In the genomic region with DNA sequence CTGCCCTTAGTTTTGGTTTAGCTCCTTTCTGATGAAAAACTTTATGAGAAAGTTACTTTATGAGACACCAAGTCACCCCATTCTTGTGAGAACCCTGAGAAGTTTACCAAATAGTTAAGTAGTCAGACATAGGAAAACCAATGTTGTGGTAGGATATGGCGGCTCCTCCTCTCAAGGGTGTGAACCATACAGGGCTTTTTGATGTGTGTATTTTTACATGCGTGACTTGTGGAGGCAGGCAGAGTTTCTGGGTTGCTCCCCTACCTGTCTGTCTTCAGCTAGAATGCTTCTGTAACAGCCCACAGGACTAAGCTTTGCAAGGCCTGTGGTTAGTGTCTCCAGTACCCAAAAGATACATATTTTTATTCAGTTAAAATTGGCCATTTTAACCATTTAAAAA, we compare ENCODE assay signal across 9 cellular contexts. TPM values are rescaled to one million over a fixed set of nuclear protein-coding genes. Genes with fewer than 3 reads are reported as not detected.
DNase-seq lines count a peak whose midpoint lies in the region; ATAC-seq and TF ChIP-seq lines count a peak whose summit lies in the region.
"Had no signal": no experiment of that assay in that cellular context is flagged by ENCODE, and none has a peak within 500 bp of the region (broad histone marks: within the 10 kb centered on the region; RNA-seq: fewer than 3 reads in every experiment).

No MANE protein-coding gene starts in this region.

- peak overlapping the region; percentile 83 to 89 for H3K27ac Mint-ChIP-seq in natural killer cell

- peaks cover 0 to 4% of the 10 kb centered on the region in 2 donors for H3K36me3 ChIP-seq in neuronal stem cell (replicated peaks in 1 of 2; ENCODE audit: control insufficient read depth in 2 of 2, insufficient read depth in 2 of 2, low read length in 2 of 2)

- no peak overlapping the region for H3K4me2 ChIP-seq in neuronal stem cell (ENCODE audit: insufficient read depth, low read length, poor library complexity, severe bottlenecking)

- intact Hi-C loops in natural killer cell (cut with micrococcal nuclease) (loop anchor here (1.0 to 5.0 kb wide), 3 partner anchors 39 to 213 kb away; a partner anchor contains a TSS), dorsolateral prefrontal cortex (cut with DNase I) (no loop called here)

- no peak overlapping the region for H2BK15ac ChIP-seq in neuronal stem cell (ENCODE audit: low read length)

- ATAC-seq in GM18520 (IDR thresholded peaks at IDR 0.05; ENCODE audit: unreplicated experiment) (peak; percentile 57), HG03175 (IDR thresholded peaks at IDR 0.05; ENCODE audit: unreplicated experiment) (peak; percentile 82), natural killer cell (peak; percentile 70 to 83 (median 81)), omental fat pad (ENCODE audit: low FRiP score) (no peak), GM19455 (IDR thresholded peaks at IDR 0.05; ENCODE audit: unreplicated experiment) (no peak)

- no peak overlapping the region for H3K4ac ChIP-seq in neuronal stem cell (ENCODE audit: low read length)

- H3K23ac ChIP-seq in neuronal stem cell (ENCODE audit: low read depth, low read length, poor library complexity) = no peak overlapping the region

- peaks cover 86% of the 10 kb centered on the region in 2 donors for H3K4me1 Mint-ChIP-seq in natural killer cell

- H3K4me3 Mint-ChIP-seq in natural killer cell = peak overlapping the region; percentile 86

- H3K9ac ChIP-seq in neuronal stem cell (ENCODE audit: low read depth, low read length, poor library complexity) = no peak overlapping the region

- no peak overlapping the region for H4K91ac ChIP-seq in neuronal stem cell (ENCODE audit: low read depth, low read length, poor library complexity)

- no peak overlapping the region for H2AFZ ChIP-seq in neuronal stem cell (ENCODE audit: low read length)

- no CpG with 5 or more reads among the region's 2 CpGs for WGBS in neuronal stem cell (ENCODE audit: extremely low coverage in 2 of 2, insufficient read length in 2 of 2, insufficient replicate concordance in 1 of 2), 2 donors

- H3K36me3 Mint-ChIP-seq in natural killer cell = no peaks in the 10 kb centered on the region

- peak; percentile 50 for DNase-seq in activated T-cell treated with anti-CD3 and anti-CD28 coated beads, Interleukin-2, amount 50 U/mL, for 1 hour
- peak; percentile 52 for DNase-seq in natural killer cell
- DNase-seq in omental fat pad (ENCODE audit: low spot score) = no peak
- DNase-seq in dorsolateral prefrontal cortex = no peak
- DNase-seq in neuronal stem cell (ENCODE audit: low spot score) = no peak

- H3K79me1 ChIP-seq in neuronal stem cell (ENCODE audit: low read depth, low read length) = peaks cover 4% of the 10 kb centered on the region

- H2AK5ac ChIP-seq in neuronal stem cell (ENCODE audit: low read depth, low read length) = no peak overlapping the region

- H3K4me3 ChIP-seq in dorsolateral prefrontal cortex (peak overlapping the region in 1 of 59 donors; percentile 1), neuronal stem cell (ENCODE audit: low read length in 2 of 2) (no peak overlapping the region)

- no peak overlapping the region for H3K14ac ChIP-seq in neuronal stem cell (ENCODE audit: low read length)

- peaks cover 1 to 19% of the 10 kb centered on the region in 2 donors for H3K9me3 ChIP-seq in neuronal stem cell (replicated peaks in 1 of 2; ENCODE audit: control insufficient read depth in 2 of 2, insufficient read depth in 1 of 2, low read depth in 1 of 2, low read length in 2 of 2)

- H3K9me3 Mint-ChIP-seq in natural killer cell = no peaks in the 10 kb centered on the region

- H3K27me3 ChIP-seq in dorsolateral prefrontal cortex (no peaks in the 10 kb centered on the region), neuronal stem cell (ENCODE audit: control insufficient read depth in 3 of 3, insufficient read depth in 3 of 3, low read depth in 1 of 3, low read length in 3 of 3) (no peaks in the 10 kb centered on the region)

- no peak for TF ChIP-seq CTCF in natural killer cell (IDR thresholded peaks at IDR 0.05)
- TF ChIP-seq CTCF in omental fat pad (IDR thresholded peaks at IDR 0.05) = no peak
- TF ChIP-seq CTCF in dorsolateral prefrontal cortex (IDR thresholded peaks at IDR 0.05 in 54 of 56, conservative IDR thresholded peaks at IDR 0.05 in 2 of 56; ENCODE audit: low read depth in 1 of 56, partially characterized antibody in 56 of 56) = no peak

- H2BK120ac ChIP-seq in neuronal stem cell (ENCODE audit: low read depth, low read length) = no peak overlapping the region

- peaks cover 11 to 19% of the 10 kb centered on the region in 2 donors for H3K4me1 ChIP-seq in neuronal stem cell (ENCODE audit: control insufficient read depth in 2 of 2, insufficient read depth in 1 of 2, low read depth in 1 of 2, low read length in 2 of 2)

- H3K27ac ChIP-seq in dorsolateral prefrontal cortex (peak overlapping the region in 9 of 59 donors; percentile 1 to 42 (median 12)), neuronal stem cell (replicated peaks; ENCODE audit: low read length) (no peak overlapping the region)

- no peak overlapping the region for H3K18ac ChIP-seq in neuronal stem cell (ENCODE audit: low read length)

- no peak overlapping the region for H4K8ac ChIP-seq in neuronal stem cell (ENCODE audit: low read depth, low read length)

- no peaks in the 10 kb centered on the region for H3K27me3 Mint-ChIP-seq in natural killer cell (ENCODE audit: low read depth in 2 of 2)

- H2BK12ac ChIP-seq in neuronal stem cell (ENCODE audit: low read length) = no peak overlapping the region

- H2BK5ac ChIP-seq in neuronal stem cell (ENCODE audit: low read length) = no peak overlapping the region

RNA-seq across cellular contexts. Expression of a gene that starts 18.3 kb away (rescaled TPM):
- total RNA-seq in natural killer cell = 10 to 100 TPM; 50.6 to 59.1 (median 56.4) TPM
- total RNA-seq in omental fat pad = 10 to 100 TPM; 41.8 to 51.0 (median 45.5) TPM
- total RNA-seq in dorsolateral prefrontal cortex = 10 to 100 TPM; 29.3 to 62.3 (median 43.6) TPM
- 70.1 TPM for polyA plus RNA-seq in neuronal stem cell (2013, experiment 1 of 2)
- polyA plus RNA-seq in neuronal stem cell (2013, experiment 2 of 2) = 68.4 TPM

RNA-seq across cellular contexts. Expression of a gene that starts 39.2 kb away (rescaled TPM):
- total RNA-seq in natural killer cell (10 to 100 TPM; 11.4 to 41.7 (median 25.5) TPM), omental fat pad (under 1 TPM in 1 of 4 donors, not detected in 3; 0.36 TPM), dorsolateral prefrontal cortex (not detected)
- polyA plus RNA-seq in neuronal stem cell (2013, experiment 1 of 2) = not detected
- polyA plus RNA-seq in neuronal stem cell (2013, experiment 2 of 2) = not detected
- total RNA-seq: LHCN-M2 had no signal

Comparison
In these comparisons a context has a peak if more than half of its experiments do, and no peak if none do; other contexts are left out.
1. ATAC-seq: peak in GM18520 (single experiment), HG03175 (single experiment) and natural killer cell (3 of 3); none in omental fat pad (single experiment) and GM19455 (single experiment).
2. DNase-seq: peak in activated T-cell treated with anti-CD3 and anti-CD28 coated beads, Interleukin-2, amount 50 U/mL, for 1 hour (single experiment) and natural killer cell (single experiment); none in omental fat pad (single experiment), dorsolateral prefrontal cortex (0 of 10) and neuronal stem cell (single experiment).
3. RNA of a gene that starts 39.2 kb away (total RNA-seq): 11.4 to 41.7 TPM in natural killer cell; 0.36 TPM in omental fat pad and not detected in dorsolateral prefrontal cortex; every median in the first group is over 4 times any median in the second.